ENCODE assay signal across 18 cellular contexts in the genomic region with DNA sequence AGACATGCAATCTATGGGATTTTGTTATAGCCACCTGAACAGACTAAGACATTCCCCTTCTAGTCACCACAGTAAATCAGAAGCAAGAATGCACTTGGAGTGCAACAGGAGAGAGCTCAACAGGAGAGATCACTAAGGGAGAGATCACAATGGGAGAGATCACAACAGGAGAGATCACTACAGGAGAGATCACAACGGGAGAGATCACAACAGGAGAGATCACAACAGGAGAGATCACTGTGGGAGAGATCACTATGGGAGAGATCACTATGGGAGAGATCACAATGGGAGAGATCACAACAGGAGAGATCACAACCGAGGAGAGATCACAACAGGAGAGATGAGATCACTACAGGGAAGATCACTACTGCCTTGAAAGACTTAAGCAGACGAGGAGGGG.
A peak's percentile ranks its signal among the peaks of the same experiment; 100 is the strongest.
DNase-seq lines count a peak whose midpoint lies in the region; ATAC-seq, FAIRE-seq and TF ChIP-seq lines count a peak whose summit lies in the region.
"Had no signal": no experiment of that assay in that cellular context is flagged by ENCODE, and none has a peak within 500 bp of the region (broad histone marks: within the 10 kb centered on the region; RNA-seq: fewer than 3 reads in every experiment).

No MANE protein-coding gene starts in this region.

- H3K27me3 Mint-ChIP-seq in Calu3 (ENCODE audit: unreplicated experiment): no peaks in the 10 kb centered on the region
- H3K27me3 Mint-ChIP-seq: CD4-positive, alpha-beta memory T cell had no signal

- intact Hi-C loops in Calu3 (cut with micrococcal nuclease; ENCODE audit: unreplicated experiment) (no loop called here), sciatic nerve (cut with DNase I) (no loop called here)

- H3K36me3 Mint-ChIP-seq in Calu3 (ENCODE audit: insufficient read depth, unreplicated experiment): no peaks in the 10 kb centered on the region
- H3K36me3 Mint-ChIP-seq: CD4-positive, alpha-beta memory T cell had no signal

- peak; percentile 91 for FAIRE-seq in HTR-8/SVneo (lab: Jason Lieb, UNC)

- H3K4me3 Mint-ChIP-seq in Calu3 (ENCODE audit: low read depth, unreplicated experiment): no peak overlapping the region
- H3K4me3 Mint-ChIP-seq: CD4-positive, alpha-beta memory T cell; HFFc6 had no signal

- no peak for TF ChIP-seq CTCF in Calu3 (IDR thresholded peaks at IDR 0.05; ENCODE audit: unreplicated experiment)

- H3K9me3 Mint-ChIP-seq in Calu3 (ENCODE audit: low read depth, unreplicated experiment): peaks cover 5% of the 10 kb centered on the region

- peaks cover 7% of the 10 kb centered on the region for H3K4me1 Mint-ChIP-seq in Calu3 (ENCODE audit: low read depth, unreplicated experiment)

- CTCF ChIA-PET in Calu3 (lab: Charles Lee): no interaction called here

- H3K27ac Mint-ChIP-seq in Calu3 (ENCODE audit: unreplicated experiment): peak overlapping the region; percentile 16
- H3K27ac Mint-ChIP-seq: HFFc6 had no signal

- ATAC-seq in esophagus mucosa: peak; percentile 34
- peak; percentile 44 for ATAC-seq in sciatic nerve
- no peak for ATAC-seq in HG02610 (IDR thresholded peaks at IDR 0.05; ENCODE audit: unreplicated experiment)
- ATAC-seq: SK-N-SH treated with all-trans-retinoic acid at 6 μM for 48 hours had no signal

- no peak for DNase-seq in Calu3
- no peak for DNase-seq in HTR-8/SVneo (ENCODE audit: insufficient read length, low spot score)
- DNase-seq in sciatic nerve (ENCODE audit: low spot score): no peak
- no peak for DNase-seq in ureter (ENCODE audit: low spot score)
- DNase-seq in NOMO-1 treated with DMSO at 0.1 percent for 48 hours (lab: John Stamatoyannopoulos, UW; ENCODE audit: unreplicated experiment): no peak
- DNase-seq: CD4-positive, alpha-beta memory T cell; DMS79; H7; HFFc6; IMR-90; Karpas-422; NCI-H1417 treated with DMSO at 0.1 percent for 48 hours; NCI-H2081; OCI-M1; SHP77 treated with DMSO at 0.1 percent for 48 hours had no signal

- no TSS peak for BruUV-seq in Calu3 (replicated peaks; lab: Mats Ljungman, UMichigan)
